In the genomic region with DNA sequence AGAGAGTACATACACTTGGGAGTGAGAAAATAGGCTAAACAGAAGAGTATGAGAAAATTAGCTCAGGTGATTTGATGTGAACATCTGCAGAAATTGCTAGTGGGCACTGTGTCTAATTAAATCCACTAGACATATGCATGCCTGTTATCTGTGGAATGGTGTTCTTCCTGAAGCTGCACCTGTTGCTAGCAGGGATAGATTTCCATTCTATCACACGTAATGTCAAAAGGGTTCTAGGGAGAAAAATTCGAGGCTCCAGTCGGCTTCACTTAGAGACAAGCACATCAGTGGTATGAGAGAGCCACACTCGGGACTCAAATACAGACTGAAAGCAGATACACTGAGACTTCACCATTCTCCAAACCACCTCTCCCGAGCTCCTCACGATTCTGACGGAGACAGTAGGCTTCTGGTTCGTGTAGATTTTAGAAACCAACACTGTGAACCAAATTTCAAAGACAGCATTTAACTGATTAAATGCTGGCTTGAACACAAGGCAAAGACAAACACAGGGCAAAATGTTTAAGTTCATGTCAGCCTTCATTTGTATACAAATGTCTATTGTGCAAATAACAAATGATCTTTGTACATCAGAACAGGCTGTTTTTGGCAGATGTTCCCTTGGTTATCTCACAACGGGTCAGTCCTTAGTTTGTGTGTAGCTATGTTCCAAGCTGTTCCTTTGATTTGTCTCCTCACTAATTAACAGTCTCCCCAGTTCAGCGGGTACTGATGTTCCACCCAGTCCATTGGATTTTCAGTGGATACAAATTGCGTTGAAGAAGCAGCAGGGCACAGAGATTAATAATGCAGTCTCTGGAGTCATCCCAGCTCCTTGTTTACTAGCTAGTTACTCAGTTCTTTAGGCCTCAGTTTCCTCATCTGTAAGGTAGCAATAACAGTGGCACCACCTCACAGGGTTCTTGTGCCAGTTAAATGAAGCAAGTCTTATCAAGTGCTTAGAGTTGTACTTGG, we compare ENCODE assay signal across 26 cellular contexts.
DNase-seq lines count a peak whose midpoint lies in the region; ATAC-seq, FAIRE-seq and TF ChIP-seq lines count a peak whose summit lies in the region.
"Had no signal": no experiment of that assay in that cellular context is flagged by ENCODE, and none has a peak within 500 bp of the region (broad histone marks: within the 10 kb centered on the region; RNA-seq: fewer than 3 reads in every experiment).

No MANE protein-coding gene starts in this region.

- no peak for DNase-seq in D721Med (ENCODE audit: insufficient read length, low spot score)
- DNase-seq in HepG2 (ENCODE audit: low spot score) = peak; percentile 94
- peak in 19 of 49 donors; percentile 9 to 80 (median 45) for DNase-seq in substantia nigra (lab: John Stamatoyannopoulos, UW)
- no peak for DNase-seq in OCI-M1 (lab: John Stamatoyannopoulos, UW)
- DNase-seq in SHP77 (lab: John Stamatoyannopoulos, UW) = no peak
- no peak for DNase-seq in stimulated activated naive CD4-positive, alpha-beta T cell (lab: John Stamatoyannopoulos, UW)
- DNase-seq: activated CD4-positive, alpha-beta T cell treated with anti-CD3 and anti-CD28 coated beads for 36 hours; activated T-cell treated with anti-CD3 and anti-CD28 coated beads for 4 hours; amniotic stem cell; Calu3; CD4-positive, CD25-positive, alpha-beta regulatory T cell; GM23248; immature natural killer cell; mesendoderm; NCI-H510A; posterior cingulate gyrus; stimulated activated CD4-positive, alpha-beta T cell treated with anti-CD3 and anti-CD28 coated beads, Interleukin-12 subunit alpha, Interleukin-12 subunit beta, amount 100 ng/mL, for 4 hours; stimulated activated CD4-positive, alpha-beta T cell treated with anti-CD3 and anti-CD28 coated beads, Interleukin-2, amount 100 ng/mL, for 48 hours; stomach; T-helper 2 cell; transverse colon had no signal

- FAIRE-seq in D721Med (lab: Jason Lieb, UNC) (peak; percentile 53), HepG2 (lab: Jason Lieb, UNC) (peak; percentile 77)
- FAIRE-seq: GM18507 had no signal

- peak; percentile 42; the same call in 1 of the 2 replicates for TF ChIP-seq RAD21 in HepG2 (CRISPR knock-in tag; IDR thresholded peaks at IDR 0.05)

- H3K27me3 ChIP-seq in HepG2 (ENCODE audit: control insufficient read depth in 1 of 2, insufficient read depth in 2 of 2, low read length in 2 of 2) = no peaks in the 10 kb centered on the region
- H3K27me3 ChIP-seq: neural progenitor cell, stomach, transverse colon had no signal

- H3K36me3 ChIP-seq in HepG2 (replicated peaks in 1 of 2; ENCODE audit: control insufficient read depth in 1 of 2, insufficient read depth in 2 of 2, low read length in 2 of 2) = no peaks in the 10 kb centered on the region
- H3K36me3 ChIP-seq: neural progenitor cell, stomach, transverse colon had no signal

- ATAC-seq in HepG2 = peak; percentile 48
- ATAC-seq: activated CD4-positive, alpha-beta T cell treated with anti-CD3 and anti-CD28 coated beads for 36 hours; sciatic nerve had no signal

- no peaks in the 10 kb centered on the region for H3K79me2 ChIP-seq in HepG2 (ENCODE audit: insufficient read depth, low read length)

- H3K27ac ChIP-seq in angular gyrus (ENCODE audit: low read depth, low read length) (peak overlapping the region; percentile 95), HepG2 (ENCODE audit: extremely low read length, insufficient read depth, low read length) (peak overlapping the region; percentile 92), substantia nigra (ENCODE audit: low read depth, low read length, poor library complexity, severe bottlenecking) (peak overlapping the region; percentile 97)
- H3K27ac ChIP-seq: GM23248, neural progenitor cell, SK-N-MC, stomach, transverse colon had no signal

- 5% methylated on average over 11 of the region's 11 CpGs for WGBS in HepG2 (ENCODE audit: low lambda C conversion rate)

- peak overlapping the region; percentile 82 for H2AFZ ChIP-seq in HepG2 (ENCODE audit: low read length)
- H2AFZ ChIP-seq: GM23248, neural progenitor cell had no signal

- in situ Hi-C loops in HepG2 (cut with HindIII; ENCODE audit: extremely low pct_ligation_motif_present, low pct_unique_long_range_greater_than_20kb) = loop anchor here (10.0 kb wide), 1 partner anchor 515 kb away; a partner anchor contains a TSS

- CTCF ChIA-PET in HepG2 (lab: Yijun Ruan, JAX; ENCODE audit: low intra/inter-chr PET ratio, low total read pairs) = interaction anchor here (2.2 kb wide), 1 partner anchor 36 kb away, joined by 8 read pairs; no protein-coding TSS in a partner anchor

- peak; percentile 79 to 94; a peak in 3 of 4 replicates for TF ChIP-seq EP300 in HepG2 (IDR thresholded peaks at IDR 0.05; ENCODE audit: low read depth in 2 of 2, low read length in 2 of 2)
- TF ChIP-seq EP300 in HepG2 (CRISPR knock-in tag; IDR thresholded peaks at IDR 0.05; ENCODE audit: borderline replicate concordance) = peak; percentile 83

- no peaks in the 10 kb centered on the region for H4K20me1 ChIP-seq in HepG2 (ENCODE audit: insufficient read depth, low read length)

- intact Hi-C loops in HepG2 (cut with micrococcal nuclease; ENCODE audit: unreplicated experiment) = loop anchor here (5.0 to 10.0 kb wide), 7 partner anchors 62 to 735 kb away; no protein-coding TSS in a partner anchor

- no peaks in the 10 kb centered on the region for H3K9me3 ChIP-seq in HepG2 (ENCODE audit: low read length)
- H3K9me3 ChIP-seq: stomach, transverse colon had no signal

- TSS peak; percentile 81 for BruUV-seq in HepG2 (replicated peaks; lab: Mats Ljungman, UMichigan)

- TF ChIP-seq POLR2A in HepG2 (IDR thresholded peaks at IDR 0.05; ENCODE audit: insufficient read depth in 1 of 2, low read depth in 2 of 2, low read length in 2 of 2) = peak; percentile 52 to 72; a peak in 3 of 4 replicates

- H3K4me2 ChIP-seq in HepG2 (ENCODE audit: low read depth, low read length) = peak overlapping the region; percentile 78
- H3K4me2 ChIP-seq: neural progenitor cell had no signal

- TF ChIP-seq CTCF in D721Med (IDR thresholded peaks at IDR 0.05; ENCODE audit: insufficient read depth, missing control alignments) = no peak
- no peak for TF ChIP-seq CTCF in HepG2 (CRISPR knock-in tag; IDR thresholded peaks at IDR 0.05)

- POLR2A ChIA-PET in HepG2 (lab: Yijun Ruan, JAX) = interaction anchor here (0.6 to 5.3 kb wide), 10 partner anchors 8 to 373 kb away, joined by 3 to 37 read pairs (median 6); no protein-coding TSS in a partner anchor

- H3K4me1 ChIP-seq in HepG2 (ENCODE audit: insufficient read depth, low read length) = peaks cover 64% of the 10 kb centered on the region
- H3K4me1 ChIP-seq: neural progenitor cell had no signal

- peak overlapping the region; percentile 73 for H3K9ac ChIP-seq in HepG2 (ENCODE audit: insufficient read depth, low read depth, low read length)
- H3K9ac ChIP-seq: GM23248, neural progenitor cell had no signal

- peak overlapping the region; percentile 3 to 51 (median 6); a peak in 2 of 6 replicates for H3K4me3 ChIP-seq in HepG2 (replicated peaks in 1 of 3; ENCODE audit: insufficient read depth in 1 of 3, low read depth in 2 of 3, low read length in 3 of 3)
- H3K4me3 ChIP-seq: GM23248, neural progenitor cell, SK-N-MC, stomach, transverse colon had no signal

TF ChIP-seq in HepG2, 621 proteins besides CTCF, POLR2A, EP300 and RAD21 (continues in another document):
- TF ChIP-seq, protein P1, sequence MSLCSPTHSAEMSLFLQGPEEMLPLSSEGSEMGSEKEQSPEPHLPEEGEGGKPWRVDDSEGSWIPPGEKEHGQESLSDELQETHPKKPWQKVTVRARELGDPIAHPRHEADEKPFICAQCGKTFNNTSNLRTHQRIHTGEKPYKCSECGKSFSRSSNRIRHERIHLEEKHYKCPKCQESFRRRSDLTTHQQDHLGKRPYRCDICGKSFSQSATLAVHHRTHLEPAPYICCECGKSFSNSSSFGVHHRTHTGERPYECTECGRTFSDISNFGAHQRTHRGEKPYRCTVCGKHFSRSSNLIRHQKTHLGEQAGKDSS (CRISPR knock-in tag; IDR thresholded peaks at IDR 0.05; ENCODE audit: borderline replicate concordance, low read depth) = no peak
- TF ChIP-seq ZNF44 (CRISPR knock-in tag; IDR thresholded peaks at IDR 0.05) = no peak; the same call in 1 of the 2 replicates
- TF ChIP-seq ZSCAN31 (CRISPR knock-in tag; IDR thresholded peaks at IDR 0.05; ENCODE audit: low read depth) = peak; percentile 72; the same call in 1 of the 2 replicates
- peak; percentile 66; the same call in 1 of the 2 replicates for TF ChIP-seq ZSCAN29 (CRISPR knock-in tag; conservative IDR thresholded peaks at IDR 0.05)
- TF ChIP-seq TBX3 (IDR thresholded peaks at IDR 0.05; ENCODE audit: borderline replicate concordance) = 0 out of 2 replicates have a peak, but pooled peaks have one; percentile 25
- no peak for TF ChIP-seq ZNF790 (CRISPR knock-in tag; IDR thresholded peaks at IDR 0.05; ENCODE audit: borderline replicate concordance)
- peak; percentile 83 for TF ChIP-seq FOXO1 (CRISPR knock-in tag; IDR thresholded peaks at IDR 0.05)
- TF ChIP-seq REPIN1 (CRISPR knock-in tag; IDR thresholded peaks at IDR 0.05; ENCODE audit: borderline replicate concordance, low read depth) = peak; percentile 87
- TF ChIP-seq, protein P2, sequence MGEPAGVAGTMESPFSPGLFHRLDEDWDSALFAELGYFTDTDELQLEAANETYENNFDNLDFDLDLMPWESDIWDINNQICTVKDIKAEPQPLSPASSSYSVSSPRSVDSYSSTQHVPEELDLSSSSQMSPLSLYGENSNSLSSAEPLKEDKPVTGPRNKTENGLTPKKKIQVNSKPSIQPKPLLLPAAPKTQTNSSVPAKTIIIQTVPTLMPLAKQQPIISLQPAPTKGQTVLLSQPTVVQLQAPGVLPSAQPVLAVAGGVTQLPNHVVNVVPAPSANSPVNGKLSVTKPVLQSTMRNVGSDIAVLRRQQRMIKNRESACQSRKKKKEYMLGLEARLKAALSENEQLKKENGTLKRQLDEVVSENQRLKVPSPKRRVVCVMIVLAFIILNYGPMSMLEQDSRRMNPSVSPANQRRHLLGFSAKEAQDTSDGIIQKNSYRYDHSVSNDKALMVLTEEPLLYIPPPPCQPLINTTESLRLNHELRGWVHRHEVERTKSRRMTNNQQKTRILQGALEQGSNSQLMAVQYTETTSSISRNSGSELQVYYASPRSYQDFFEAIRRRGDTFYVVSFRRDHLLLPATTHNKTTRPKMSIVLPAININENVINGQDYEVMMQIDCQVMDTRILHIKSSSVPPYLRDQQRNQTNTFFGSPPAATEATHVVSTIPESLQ (CRISPR knock-in tag; conservative IDR thresholded peaks at IDR 0.05) = no peak
- no peak for TF ChIP-seq ZNF569 (CRISPR knock-in tag; IDR thresholded peaks at IDR 0.05; ENCODE audit: borderline replicate concordance)
- no peak for TF ChIP-seq KLF13 (CRISPR knock-in tag; IDR thresholded peaks at IDR 0.05)
- TF ChIP-seq TSC22D2 (CRISPR knock-in tag; IDR thresholded peaks at IDR 0.05; ENCODE audit: borderline replicate concordance) = 0 out of 2 replicates have a peak, but pooled peaks have one; percentile 14
- no peak for TF ChIP-seq ZNF224 (CRISPR knock-in tag; IDR thresholded peaks at IDR 0.05)
- TF ChIP-seq CREM (IDR thresholded peaks at IDR 0.05) = peak; percentile 86
- no peak for TF ChIP-seq CREM (CRISPR knock-in tag; IDR thresholded peaks at IDR 0.05)
- no peak for TF ChIP-seq PCBP2 (optimal IDR thresholded peaks at IDR 0.05; ENCODE audit: low read depth, low read length, poor library complexity, severe bottlenecking)
- TF ChIP-seq ZNF292 (CRISPR knock-in tag; IDR thresholded peaks at IDR 0.05; ENCODE audit: borderline replicate concordance, low read depth) = peak; percentile 89
